Comparison of ENCODE assay signal across 8 cellular contexts in genomic region chr6:87929843-87930288, GRCh38.
DNase-seq lines count a peak whose midpoint lies in the region; ATAC-seq lines count a peak whose summit lies in the region.

No MANE protein-coding gene starts in this region.

- H3K27me3 Mint-ChIP-seq in naive thymus-derived CD4-positive, alpha-beta T cell, result peaks cover 0 to 15% (median 3%) of the 10 kb centered on the region in 5 donors

- no peak overlapping the region for H3K4me3 Mint-ChIP-seq in naive thymus-derived CD4-positive, alpha-beta T cell

- H3K9me3 ChIP-seq in NT2/D1 (ENCODE audit: insufficient read depth, low read length), result no peaks in the 10 kb centered on the region
- no peaks in the 10 kb centered on the region for H3K9me3 ChIP-seq in naive thymus-derived CD4-positive, alpha-beta T cell (ENCODE audit: control insufficient read depth in 2 of 3, low read length in 3 of 3)

- peaks cover 2% of the 10 kb centered on the region for H3K4me1 ChIP-seq in NT2/D1 (ENCODE audit: insufficient read depth, insufficient read length)
- H3K4me1 ChIP-seq in naive thymus-derived CD4-positive, alpha-beta T cell (ENCODE audit: control insufficient read depth in 2 of 2, insufficient read depth in 2 of 2, low read length in 2 of 2), result peaks cover 0 to 5% of the 10 kb centered on the region in 2 donors

- peak; percentile 60 for ATAC-seq in GM21528 (IDR thresholded peaks at IDR 0.05; ENCODE audit: low FRiP score, unreplicated experiment)
- peak; percentile 95 for ATAC-seq in esophagus mucosa
- ATAC-seq in naive thymus-derived CD4-positive, alpha-beta T cell, result peak; percentile 83

- intact Hi-C loops in naive thymus-derived CD4-positive, alpha-beta T cell (cut with micrococcal nuclease), result loop anchor here (1.0 to 10.0 kb wide), 5 partner anchors 95 to 940 kb away; no protein-coding TSS in a partner anchor

- DNase-seq in DMS53 treated with DMSO at 0.1 percent for 48 hours (lab: John Stamatoyannopoulos, UW; ENCODE audit: unreplicated experiment), result peak; percentile 66
- peak; percentile 72 for DNase-seq in HuH-7.5 (ENCODE audit: low spot score)
- DNase-seq in NT2/D1 (ENCODE audit: low read depth, low spot score), result peak; percentile 61
- peak; percentile 32 for DNase-seq in activated T-cell treated with anti-CD3 and anti-CD28 coated beads for 1 hour (ENCODE audit: low read depth)
- DNase-seq in naive thymus-derived CD4-positive, alpha-beta T cell, result peak; percentile 5 to 55 (median 43)
- peak in 48 of 49 donors; percentile 2 to 82 (median 62) for DNase-seq in substantia nigra (lab: John Stamatoyannopoulos, UW)

- no peak overlapping the region for H3K4me3 ChIP-seq in NT2/D1 (ENCODE audit: insufficient read length, low read depth)
- no peak overlapping the region for H3K4me3 ChIP-seq in naive thymus-derived CD4-positive, alpha-beta T cell (ENCODE audit: low read length)

- no peaks in the 10 kb centered on the region for H3K36me3 Mint-ChIP-seq in naive thymus-derived CD4-positive, alpha-beta T cell

- CTCF ChIA-PET in naive thymus-derived CD4-positive, alpha-beta T cell (lab: Charles Lee), result interaction anchor here (0.9 to 1.8 kb wide), 5 partner anchors 20 to 942 kb away, joined by 3 to 11 read pairs (median 4); no protein-coding TSS in a partner anchor

- H3K27ac Mint-ChIP-seq in naive thymus-derived CD4-positive, alpha-beta T cell, result no peak overlapping the region

- no peaks in the 10 kb centered on the region for H3K27me3 ChIP-seq in NT2/D1 (ENCODE audit: insufficient read depth, insufficient read length)
- H3K27me3 ChIP-seq in naive thymus-derived CD4-positive, alpha-beta T cell (ENCODE audit: control insufficient read depth in 2 of 2, insufficient read depth in 2 of 2, low read length in 2 of 2), result no peaks in the 10 kb centered on the region

- no peaks in the 10 kb centered on the region for H3K36me3 ChIP-seq in NT2/D1 (ENCODE audit: insufficient read depth, insufficient read length, low read length)
- no peaks in the 10 kb centered on the region for H3K36me3 ChIP-seq in naive thymus-derived CD4-positive, alpha-beta T cell (ENCODE audit: control insufficient read depth in 2 of 3, insufficient read depth in 3 of 3, low read length in 3 of 3)

- no peaks in the 10 kb centered on the region for H3K9me3 Mint-ChIP-seq in naive thymus-derived CD4-positive, alpha-beta T cell

- H3K27ac ChIP-seq in naive thymus-derived CD4-positive, alpha-beta T cell (ENCODE audit: low read depth, low read length), result no peak overlapping the region
- H3K27ac ChIP-seq in substantia nigra (ENCODE audit: low read depth, low read length, poor library complexity, severe bottlenecking), result no peak overlapping the region

- peaks cover 0 to 3% (median 0%) of the 10 kb centered on the region in 7 donors for H3K4me1 Mint-ChIP-seq in naive thymus-derived CD4-positive, alpha-beta T cell

- no peak overlapping the region for H3K9ac ChIP-seq in NT2/D1 (ENCODE audit: insufficient read length, low read depth)

- POLR2A ChIA-PET in naive thymus-derived CD4-positive, alpha-beta T cell (lab: Charles Lee), result no interaction called here
